22 cellular contexts compared by ENCODE assay signal in genomic region chr12:107549786-107550480, GRCh38.
"Had no signal": no experiment of that assay in that cellular context is flagged by ENCODE, and none has a peak within 500 bp of the region (broad histone marks: within the 10 kb centered on the region; RNA-seq: fewer than 3 reads in every experiment).

No MANE protein-coding gene starts in this region.

- FAIRE-seq: HepG2 had no signal

- H3K4me3 ChIP-seq: MG63 had no signal

- ATAC-seq: HepG2 had no signal

- H3K9ac ChIP-seq: SK-N-SH had no signal

- H3K27me3 ChIP-seq: MG63 had no signal

- H3K27ac ChIP-seq: RWPE1 had no signal

- H3K9me3 ChIP-seq: MG63, SK-N-SH had no signal

- DNase-seq: IMR-90, Karpas-422, KG1, MG63, NCI-H1092, NCI-H1105 treated with DMSO at 0.1 percent for 48 hours, NCI-H1417 treated with DMSO at 0.1 percent for 48 hours, NCI-H146, NCI-H1694 treated with DMSO at 0.1 percent for 48 hours, NCI-H1930, NCI-H2081, NCI-H2107, NCI-H226, NCI-H446, NCI-H510A, NCI-H524 treated with DMSO at 0.1 percent for 48 hours, NCI-H69, NCI-H774, SHP77, SK-N-SH had no signal

- H3K36me3 ChIP-seq: MG63 had no signal
